Comparison of ENCODE assay signal across 2 cellular contexts in the genomic region with DNA sequence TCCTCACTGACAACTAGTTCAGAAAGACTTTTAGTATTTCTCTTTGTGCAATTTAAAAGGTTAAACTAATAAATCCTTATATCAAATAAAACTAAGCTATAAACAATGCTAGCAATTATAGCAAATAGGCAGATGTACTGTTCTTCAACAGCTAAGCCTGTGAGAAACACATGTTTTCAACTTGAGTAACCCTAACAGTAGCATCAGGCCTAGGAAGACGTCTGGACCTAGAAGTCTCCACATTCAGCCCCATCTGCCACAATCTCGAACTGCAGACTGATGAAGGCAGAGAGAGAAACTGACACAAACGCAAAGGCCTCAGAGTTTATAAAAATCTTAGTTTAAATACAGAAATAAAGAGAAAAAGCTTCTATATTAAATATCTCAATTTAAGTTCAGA.
TF ChIP-seq lines count a peak whose summit lies in the region.

No MANE protein-coding gene starts in this region.

TF ChIP-seq in A549, 52 proteins besides CTCF, POLR2A, EP300 and RAD21:
- TF ChIP-seq, protein P1, sequence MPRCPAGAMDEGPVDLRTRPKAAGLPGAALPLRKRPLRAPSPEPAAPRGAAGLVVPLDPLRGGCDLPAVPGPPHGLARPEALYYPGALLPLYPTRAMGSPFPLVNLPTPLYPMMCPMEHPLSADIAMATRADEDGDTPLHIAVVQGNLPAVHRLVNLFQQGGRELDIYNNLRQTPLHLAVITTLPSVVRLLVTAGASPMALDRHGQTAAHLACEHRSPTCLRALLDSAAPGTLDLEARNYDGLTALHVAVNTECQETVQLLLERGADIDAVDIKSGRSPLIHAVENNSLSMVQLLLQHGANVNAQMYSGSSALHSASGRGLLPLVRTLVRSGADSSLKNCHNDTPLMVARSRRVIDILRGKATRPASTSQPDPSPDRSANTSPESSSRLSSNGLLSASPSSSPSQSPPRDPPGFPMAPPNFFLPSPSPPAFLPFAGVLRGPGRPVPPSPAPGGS (IDR thresholded peaks at IDR 0.05) = no peak
- TF ChIP-seq, protein P2, sequence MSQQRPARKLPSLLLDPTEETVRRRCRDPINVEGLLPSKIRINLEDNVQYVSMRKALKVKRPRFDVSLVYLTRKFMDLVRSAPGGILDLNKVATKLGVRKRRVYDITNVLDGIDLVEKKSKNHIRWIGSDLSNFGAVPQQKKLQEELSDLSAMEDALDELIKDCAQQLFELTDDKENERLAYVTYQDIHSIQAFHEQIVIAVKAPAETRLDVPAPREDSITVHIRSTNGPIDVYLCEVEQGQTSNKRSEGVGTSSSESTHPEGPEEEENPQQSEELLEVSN (IDR thresholded peaks at IDR 0.05; ENCODE audit: borderline replicate concordance, low read depth) = no peak
- no peak for TF ChIP-seq HOXA7 (CRISPR knock-in tag; IDR thresholded peaks at IDR 0.05)
- no peak for TF ChIP-seq HDAC2 (IDR thresholded peaks at IDR 0.05)
- no peak for TF ChIP-seq MAX (IDR thresholded peaks at IDR 0.05)
- TF ChIP-seq POLR2AphosphoS2 (conservative IDR thresholded peaks at IDR 0.05; ENCODE audit: low read length) = no peak
- no peak for TF ChIP-seq FOSL2 (IDR thresholded peaks at IDR 0.05)
- no peak for TF ChIP-seq FOSL2 (CRISPR knock-in tag; IDR thresholded peaks at IDR 0.05)
- TF ChIP-seq EHMT2 (IDR thresholded peaks at IDR 0.05; ENCODE audit: low read depth) = no peak
- TF ChIP-seq BHLHE40 (IDR thresholded peaks at IDR 0.05; ENCODE audit: low read depth, low read length) = no peak
- TF ChIP-seq ATOH8 (CRISPR knock-in tag; IDR thresholded peaks at IDR 0.05; ENCODE audit: low read depth) = no peak
- no peak for TF ChIP-seq CEBPB (IDR thresholded peaks at IDR 0.05)
- TF ChIP-seq EHF (CRISPR knock-in tag; IDR thresholded peaks at IDR 0.05) = no peak
- no peak for TF ChIP-seq HEYL (CRISPR knock-in tag; IDR thresholded peaks at IDR 0.05)
- TF ChIP-seq MAZ (IDR thresholded peaks at IDR 0.05; ENCODE audit: borderline replicate concordance, low read depth, low read length) = no peak
- TF ChIP-seq TFCP2L1 (CRISPR knock-in tag; IDR thresholded peaks at IDR 0.05) = no peak
- no peak for TF ChIP-seq ZSCAN20 (CRISPR knock-in tag; IDR thresholded peaks at IDR 0.05)
- no peak for TF ChIP-seq ELK1 (IDR thresholded peaks at IDR 0.05; ENCODE audit: low read depth, low read length)
- no peak for TF ChIP-seq CHD2 (IDR thresholded peaks at IDR 0.05; ENCODE audit: low read length, partially characterized antibody)

TF ChIP-seq in GM23338, 12 proteins besides CTCF, POLR2A, EP300 and RAD21:
- TF ChIP-seq STAT1 (IDR thresholded peaks at IDR 0.05; ENCODE audit: unreplicated experiment) (no peak), POLR2AphosphoS5 (IDR thresholded peaks at IDR 0.05; ENCODE audit: low read depth) (no peak), CREB1 (CRISPR knock-in tag; IDR thresholded peaks at IDR 0.05; ENCODE audit: low read depth) (no peak), EZH2 (IDR thresholded peaks at IDR 0.05; ENCODE audit: low read depth, unreplicated experiment) (no peak), JUNB (IDR thresholded peaks at IDR 0.05; ENCODE audit: unreplicated experiment) (no peak), NANOG (IDR thresholded peaks at IDR 0.05; ENCODE audit: borderline replicate concordance) (no peak), ZNF114 (CRISPR knock-in tag; IDR thresholded peaks at IDR 0.05) (no peak), EZH2phosphoT487 (IDR thresholded peaks at IDR 0.05; ENCODE audit: unreplicated experiment) (no peak), ZNF331 (CRISPR knock-in tag; IDR thresholded peaks at IDR 0.05; ENCODE audit: low read depth) (no peak)
- TF ChIP-seq, protein P3, sequence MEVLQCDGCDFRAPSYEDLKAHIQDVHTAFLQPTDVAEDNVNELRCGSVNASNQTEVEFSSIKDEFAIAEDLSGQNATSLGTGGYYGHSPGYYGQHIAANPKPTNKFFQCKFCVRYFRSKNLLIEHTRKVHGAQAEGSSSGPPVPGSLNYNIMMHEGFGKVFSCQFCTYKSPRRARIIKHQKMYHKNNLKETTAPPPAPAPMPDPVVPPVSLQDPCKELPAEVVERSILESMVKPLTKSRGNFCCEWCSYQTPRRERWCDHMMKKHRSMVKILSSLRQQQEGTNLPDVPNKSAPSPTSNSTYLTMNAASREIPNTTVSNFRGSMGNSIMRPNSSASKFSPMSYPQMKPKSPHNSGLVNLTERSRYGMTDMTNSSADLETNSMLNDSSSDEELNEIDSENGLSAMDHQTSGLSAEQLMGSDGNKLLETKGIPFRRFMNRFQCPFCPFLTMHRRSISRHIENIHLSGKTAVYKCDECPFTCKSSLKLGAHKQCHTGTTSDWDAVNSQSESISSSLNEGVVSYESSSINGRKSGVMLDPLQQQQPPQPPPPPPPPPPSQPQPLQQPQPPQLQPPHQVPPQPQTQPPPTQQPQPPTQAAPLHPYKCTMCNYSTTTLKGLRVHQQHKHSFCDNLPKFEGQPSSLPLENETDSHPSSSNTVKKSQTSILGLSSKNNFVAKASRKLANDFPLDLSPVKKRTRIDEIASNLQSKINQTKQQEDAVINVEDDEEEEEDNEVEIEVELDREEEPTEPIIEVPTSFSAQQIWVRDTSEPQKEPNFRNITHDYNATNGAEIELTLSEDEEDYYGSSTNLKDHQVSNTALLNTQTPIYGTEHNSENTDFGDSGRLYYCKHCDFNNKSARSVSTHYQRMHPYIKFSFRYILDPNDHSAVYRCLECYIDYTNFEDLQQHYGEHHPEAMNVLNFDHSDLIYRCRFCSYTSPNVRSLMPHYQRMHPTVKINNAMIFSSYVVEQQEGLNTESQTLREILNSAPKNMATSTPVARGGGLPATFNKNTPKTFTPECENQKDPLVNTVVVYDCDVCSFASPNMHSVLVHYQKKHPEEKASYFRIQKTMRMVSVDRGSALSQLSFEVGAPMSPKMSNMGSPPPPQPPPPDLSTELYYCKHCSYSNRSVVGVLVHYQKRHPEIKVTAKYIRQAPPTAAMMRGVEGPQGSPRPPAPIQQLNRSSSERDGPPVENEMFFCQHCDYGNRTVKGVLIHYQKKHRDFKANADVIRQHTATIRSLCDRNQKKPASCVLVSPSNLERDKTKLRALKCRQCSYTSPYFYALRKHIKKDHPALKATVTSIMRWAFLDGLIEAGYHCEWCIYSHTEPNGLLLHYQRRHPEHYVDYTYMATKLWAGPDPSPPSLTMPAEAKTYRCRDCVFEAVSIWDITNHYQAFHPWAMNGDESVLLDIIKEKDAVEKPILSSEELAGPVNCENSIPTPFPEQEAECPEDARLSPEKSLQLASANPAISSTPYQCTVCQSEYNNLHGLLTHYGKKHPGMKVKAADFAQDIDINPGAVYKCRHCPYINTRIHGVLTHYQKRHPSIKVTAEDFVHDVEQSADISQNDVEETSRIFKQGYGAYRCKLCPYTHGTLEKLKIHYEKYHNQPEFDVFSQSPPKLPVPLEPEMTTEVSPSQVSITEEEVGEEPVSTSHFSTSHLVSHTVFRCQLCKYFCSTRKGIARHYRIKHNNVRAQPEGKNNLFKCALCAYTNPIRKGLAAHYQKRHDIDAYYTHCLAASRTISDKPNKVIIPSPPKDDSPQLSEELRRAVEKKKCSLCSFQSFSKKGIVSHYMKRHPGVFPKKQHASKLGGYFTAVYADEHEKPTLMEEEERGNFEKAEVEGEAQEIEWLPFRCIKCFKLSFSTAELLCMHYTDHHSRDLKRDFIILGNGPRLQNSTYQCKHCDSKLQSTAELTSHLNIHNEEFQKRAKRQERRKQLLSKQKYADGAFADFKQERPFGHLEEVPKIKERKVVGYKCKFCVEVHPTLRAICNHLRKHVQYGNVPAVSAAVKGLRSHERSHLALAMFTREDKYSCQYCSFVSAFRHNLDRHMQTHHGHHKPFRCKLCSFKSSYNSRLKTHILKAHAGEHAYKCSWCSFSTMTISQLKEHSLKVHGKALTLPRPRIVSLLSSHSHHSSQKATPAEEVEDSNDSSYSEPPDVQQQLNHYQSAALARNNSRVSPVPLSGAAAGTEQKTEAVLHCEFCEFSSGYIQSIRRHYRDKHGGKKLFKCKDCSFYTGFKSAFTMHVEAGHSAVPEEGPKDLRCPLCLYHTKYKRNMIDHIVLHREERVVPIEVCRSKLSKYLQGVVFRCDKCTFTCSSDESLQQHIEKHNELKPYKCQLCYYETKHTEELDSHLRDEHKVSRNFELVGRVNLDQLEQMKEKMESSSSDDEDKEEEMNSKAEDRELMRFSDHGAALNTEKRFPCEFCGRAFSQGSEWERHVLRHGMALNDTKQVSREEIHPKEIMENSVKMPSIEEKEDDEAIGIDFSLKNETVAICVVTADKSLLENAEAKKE (CRISPR knock-in tag; IDR thresholded peaks at IDR 0.05) = no peak
- TF ChIP-seq, protein P4, sequence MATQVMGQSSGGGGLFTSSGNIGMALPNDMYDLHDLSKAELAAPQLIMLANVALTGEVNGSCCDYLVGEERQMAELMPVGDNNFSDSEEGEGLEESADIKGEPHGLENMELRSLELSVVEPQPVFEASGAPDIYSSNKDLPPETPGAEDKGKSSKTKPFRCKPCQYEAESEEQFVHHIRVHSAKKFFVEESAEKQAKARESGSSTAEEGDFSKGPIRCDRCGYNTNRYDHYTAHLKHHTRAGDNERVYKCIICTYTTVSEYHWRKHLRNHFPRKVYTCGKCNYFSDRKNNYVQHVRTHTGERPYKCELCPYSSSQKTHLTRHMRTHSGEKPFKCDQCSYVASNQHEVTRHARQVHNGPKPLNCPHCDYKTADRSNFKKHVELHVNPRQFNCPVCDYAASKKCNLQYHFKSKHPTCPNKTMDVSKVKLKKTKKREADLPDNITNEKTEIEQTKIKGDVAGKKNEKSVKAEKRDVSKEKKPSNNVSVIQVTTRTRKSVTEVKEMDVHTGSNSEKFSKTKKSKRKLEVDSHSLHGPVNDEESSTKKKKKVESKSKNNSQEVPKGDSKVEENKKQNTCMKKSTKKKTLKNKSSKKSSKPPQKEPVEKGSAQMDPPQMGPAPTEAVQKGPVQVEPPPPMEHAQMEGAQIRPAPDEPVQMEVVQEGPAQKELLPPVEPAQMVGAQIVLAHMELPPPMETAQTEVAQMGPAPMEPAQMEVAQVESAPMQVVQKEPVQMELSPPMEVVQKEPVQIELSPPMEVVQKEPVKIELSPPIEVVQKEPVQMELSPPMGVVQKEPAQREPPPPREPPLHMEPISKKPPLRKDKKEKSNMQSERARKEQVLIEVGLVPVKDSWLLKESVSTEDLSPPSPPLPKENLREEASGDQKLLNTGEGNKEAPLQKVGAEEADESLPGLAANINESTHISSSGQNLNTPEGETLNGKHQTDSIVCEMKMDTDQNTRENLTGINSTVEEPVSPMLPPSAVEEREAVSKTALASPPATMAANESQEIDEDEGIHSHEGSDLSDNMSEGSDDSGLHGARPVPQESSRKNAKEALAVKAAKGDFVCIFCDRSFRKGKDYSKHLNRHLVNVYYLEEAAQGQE (IDR thresholded peaks at IDR 0.05; ENCODE audit: unreplicated experiment) = no peak
- TF ChIP-seq, protein P5, sequence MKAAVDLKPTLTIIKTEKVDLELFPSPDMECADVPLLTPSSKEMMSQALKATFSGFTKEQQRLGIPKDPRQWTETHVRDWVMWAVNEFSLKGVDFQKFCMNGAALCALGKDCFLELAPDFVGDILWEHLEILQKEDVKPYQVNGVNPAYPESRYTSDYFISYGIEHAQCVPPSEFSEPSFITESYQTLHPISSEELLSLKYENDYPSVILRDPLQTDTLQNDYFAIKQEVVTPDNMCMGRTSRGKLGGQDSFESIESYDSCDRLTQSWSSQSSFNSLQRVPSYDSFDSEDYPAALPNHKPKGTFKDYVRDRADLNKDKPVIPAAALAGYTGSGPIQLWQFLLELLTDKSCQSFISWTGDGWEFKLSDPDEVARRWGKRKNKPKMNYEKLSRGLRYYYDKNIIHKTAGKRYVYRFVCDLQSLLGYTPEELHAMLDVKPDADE (IDR thresholded peaks at IDR 0.05) = no peak
